8 cellular contexts compared by ENCODE assay signal in genomic region chr20:58306421-58307261, GRCh38. TPM values are rescaled to one million over a fixed set of nuclear protein-coding genes. Genes with fewer than 3 reads are reported as not detected.
DNase-seq lines count a peak whose midpoint lies in the region; ATAC-seq, FAIRE-seq and TF ChIP-seq lines count a peak whose summit lies in the region.

No MANE protein-coding gene starts in this region.

- WGBS in A549 (ENCODE audit: missing lambda C conversion rate) = 64% methylated on average over 11 of the region's 11 CpGs

- peak overlapping the region; percentile 19; the same call in 2 of the 3 replicates for H3K4me2 ChIP-seq in A549

- no peak for TF ChIP-seq POLR2A in A549 (IDR thresholded peaks at IDR 0.05; ENCODE audit: low read length)

- no peak for TF ChIP-seq CTCF in A549 (IDR thresholded peaks at IDR 0.05)

- no peak for FAIRE-seq in A549 (lab: Jason Lieb, UNC)

- DNase-seq in A549 (ENCODE audit: low read depth in 1 of 2, low spot score in 1 of 2) (peak; percentile 10 to 30), NOMO-1 (lab: John Stamatoyannopoulos, UW; ENCODE audit: unreplicated experiment in 2 of 2) (peak; percentile 66 to 80), germinal center (ENCODE audit: low spot score) (peak; percentile 52), NCI-H774 (lab: John Stamatoyannopoulos, UW) (no peak)
- DNase-seq in activated CD8-positive, alpha-beta memory T cell treated with anti-CD3 and anti-CD28 coated beads, Interleukin-2, amount 50 U/mL, for 1 hour (ENCODE audit: extremely low read depth) = peak; percentile 70
- peak; percentile 35 for DNase-seq in stimulated activated CD8-positive, alpha-beta memory T cell treated with anti-CD3 and anti-CD28 coated beads, Interleukin-15, amount 100 ng/mL, for 24 hours (ENCODE audit: low read depth)

- peaks cover 16% of the 10 kb centered on the region for H3K4me1 ChIP-seq in A549

- TF ChIP-seq EP300 in A549 (IDR thresholded peaks at IDR 0.05) = no peak

- no peak overlapping the region for H3K4me3 ChIP-seq in A549

- ATAC-seq in A549 (no peak), GM19452 (IDR thresholded peaks at IDR 0.05; ENCODE audit: unreplicated experiment) (peak; percentile 35), GM21528 (IDR thresholded peaks at IDR 0.05; ENCODE audit: low FRiP score, unreplicated experiment) (no peak)

- CTCF ChIA-PET in A549 (lab: Yijun Ruan, JAX) = interaction anchor here (0.8 to 4.0 kb wide), 5 partner anchors 10 to 344 kb away, joined by 3 to 14 read pairs (median 3); partner anchors contain the start of gene STX16

- no peaks in the 10 kb centered on the region for H3K9me3 ChIP-seq in A549

- POLR2A ChIA-PET in A549 (lab: Yijun Ruan, JAX) = no interaction called here

- no peak for TF ChIP-seq RAD21 in A549 (conservative IDR thresholded peaks at IDR 0.05 in 1 of 2, IDR thresholded peaks at IDR 0.05 in 1 of 2)

- no peak overlapping the region for H3K27ac ChIP-seq in A549

TF ChIP-seq in A549, 52 proteins besides CTCF, POLR2A, EP300 and RAD21:
- TF ChIP-seq ZC3H11A (IDR thresholded peaks at IDR 0.05) = no peak
- TF ChIP-seq, protein P1, sequence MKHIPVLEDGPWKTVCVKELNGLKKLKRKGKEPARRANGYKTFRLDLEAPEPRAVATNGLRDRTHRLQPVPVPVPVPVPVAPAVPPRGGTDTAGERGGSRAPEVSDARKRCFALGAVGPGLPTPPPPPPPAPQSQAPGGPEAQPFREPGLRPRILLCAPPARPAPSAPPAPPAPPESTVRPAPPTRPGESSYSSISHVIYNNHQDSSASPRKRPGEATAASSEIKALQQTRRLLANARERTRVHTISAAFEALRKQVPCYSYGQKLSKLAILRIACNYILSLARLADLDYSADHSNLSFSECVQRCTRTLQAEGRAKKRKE (CRISPR knock-in tag; IDR thresholded peaks at IDR 0.05; ENCODE audit: low read depth) = no peak
- no peak for TF ChIP-seq NFE2L2 (conservative IDR thresholded peaks at IDR 0.05; ENCODE audit: low read length)
- no peak for TF ChIP-seq CBX8 (IDR thresholded peaks at IDR 0.05)
- TF ChIP-seq BHLHE40 (IDR thresholded peaks at IDR 0.05; ENCODE audit: low read depth, low read length) = no peak
- no peak for TF ChIP-seq ZFP36 (IDR thresholded peaks at IDR 0.05; ENCODE audit: borderline replicate concordance, partially characterized antibody)
- no peak for TF ChIP-seq RCOR1 (IDR thresholded peaks at IDR 0.05; ENCODE audit: low read depth, low read length)
TF ChIP-seq in A549: peak in this region for 0.

RNA-seq across cellular contexts. Expression of gene RAB22A, which starts 2.9 kb away (rescaled TPM):
- 11.7 and 13.2 TPM in 2 replicates for polyA plus RNA-seq in A549 (2011; rRNA removed)
- 4.1 and 5.0 TPM in 2 replicates for polyA plus RNA-seq in A549 (2012; cell fraction: cytosol; rRNA removed)
- 6.8 and 8.0 TPM in 2 replicates for polyA plus RNA-seq in A549 (2012; cell fraction: nucleus; rRNA removed)
- polyA plus RNA-seq in A549 (2017; fragmentation: RNase III; extraction: RNeasy Plus Mini Kit Qiagen cat#74134 plus additional on column Dnase treatment) = 7.1 to 7.4 TPM (median 7.3 TPM) in 3 replicates
- polyA minus RNA-seq in A549 (2011; rRNA and poly(A)+ RNA removed) = 12.9 and 13.1 TPM in 2 replicates
